ENCODE assay signal across 9 cellular contexts in genomic region chr3:197305854-197306253, GRCh38. TPM values are rescaled to one million over a fixed set of nuclear protein-coding genes. Genes with fewer than 3 reads are reported as not detected.
DNase-seq lines count a peak whose midpoint lies in the region; ATAC-seq, FAIRE-seq and TF ChIP-seq lines count a peak whose summit lies in the region.
"Had no signal": no experiment of that assay in that cellular context is flagged by ENCODE, and none has a peak within 500 bp of the region (broad histone marks: within the 10 kb centered on the region; RNA-seq: fewer than 3 reads in every experiment).

No MANE protein-coding gene starts in this region.

- no peaks in the 10 kb centered on the region for H3K27me3 ChIP-seq in Karpas-422 (ENCODE audit: low read length)
- H3K27me3 ChIP-seq in keratinocyte (ENCODE audit: control insufficient read depth, extremely low read depth, insufficient read depth, low read length) = no peaks in the 10 kb centered on the region
- H3K27me3 ChIP-seq in sigmoid colon = no peaks in the 10 kb centered on the region
- no peaks in the 10 kb centered on the region for H3K27me3 ChIP-seq in uterus

- in situ Hi-C loops in GM13977 (cut with MboI; ENCODE audit: low pct_unique_long_range_greater_than_20kb, low sequenced_read_pairs, unreplicated experiment) = no loop called here

- no peaks in the 10 kb centered on the region for H3K9me1 ChIP-seq in keratinocyte (ENCODE audit: control insufficient read depth, extremely low read depth, insufficient read depth, low read length)

- peak; percentile 56 for DNase-seq in GM13977 (ENCODE audit: low spot score)
- DNase-seq in Karpas-422 = peak; percentile 50
- no peak for DNase-seq in keratinocyte (ENCODE audit: low read depth, low spot score)
- no peak for DNase-seq in SK-N-DZ (ENCODE audit: low spot score)
- no peak for DNase-seq in sigmoid colon
- DNase-seq in uterus = no peak
- DNase-seq in AG20443 (ENCODE audit: low spot score) = no peak

- H3K36me3 ChIP-seq in Karpas-422 (ENCODE audit: insufficient read depth, low read length) (no peaks in the 10 kb centered on the region), keratinocyte (ENCODE audit: control insufficient read depth in 2 of 2, extremely low read depth in 1 of 2, insufficient read depth in 2 of 2, low read length in 2 of 2) (no peaks in the 10 kb centered on the region), sigmoid colon (no peaks in the 10 kb centered on the region), uterus (no peaks in the 10 kb centered on the region)
- H3K36me3 ChIP-seq: neutrophil had no signal

- H3K4me1 ChIP-seq in Karpas-422 (ENCODE audit: low read length) (peaks cover 9% of the 10 kb centered on the region), keratinocyte (ENCODE audit: control insufficient read depth, extremely low read depth, insufficient read depth, low read length) (peaks cover 54% of the 10 kb centered on the region), sigmoid colon (no peaks in the 10 kb centered on the region), uterus (peaks cover 0 to 4% of the 10 kb centered on the region in 2 donors)

- no peaks in the 10 kb centered on the region for H3K9me2 ChIP-seq in Karpas-422 (replicated peaks; ENCODE audit: insufficient read depth, low read length)

- H3K4me3 ChIP-seq in Karpas-422 (ENCODE audit: low read length) (no peak overlapping the region), keratinocyte (ENCODE audit: control insufficient read depth in 2 of 3, extremely low read depth in 1 of 3, insufficient read depth in 2 of 3, low read depth in 1 of 3, low read length in 3 of 3) (peak overlapping the region in 2 of 3 experiments; percentile 9 to 43), sigmoid colon (no peak overlapping the region), uterus (no peak overlapping the region)

- no peak overlapping the region for H2AFZ ChIP-seq in Karpas-422 (ENCODE audit: low read length)
- peak overlapping the region; percentile 67 for H2AFZ ChIP-seq in keratinocyte (ENCODE audit: control insufficient read depth, low read length)

- H3K4me2 ChIP-seq in Karpas-422 (ENCODE audit: low read depth, low read length, poor library complexity, severe bottlenecking) (no peak overlapping the region), keratinocyte (ENCODE audit: control insufficient read depth, extremely low read depth, insufficient read depth, low read depth, low read length) (peak overlapping the region; percentile 87)

- no peak overlapping the region for H3K27ac ChIP-seq in Karpas-422 (ENCODE audit: low read length)
- H3K27ac ChIP-seq in keratinocyte (ENCODE audit: control insufficient read depth, insufficient read depth, low read length) = peak overlapping the region; percentile 65
- no peak overlapping the region for H3K27ac ChIP-seq in sigmoid colon
- no peak overlapping the region for H3K27ac ChIP-seq in uterus
- H3K27ac ChIP-seq: neutrophil had no signal

- H4K20me1 ChIP-seq in Karpas-422 (ENCODE audit: insufficient read depth, low read depth, low read length) (no peaks in the 10 kb centered on the region), keratinocyte (ENCODE audit: control insufficient read depth, extremely low read depth, insufficient read depth, low read length) (no peaks in the 10 kb centered on the region)

- no peak for TF ChIP-seq EP300 in sigmoid colon (IDR thresholded peaks at IDR 0.05)

- TF ChIP-seq CTCF in GM13977 (IDR thresholded peaks at IDR 0.05; ENCODE audit: extremely low read depth, insufficient read depth, missing control alignments) (no peak), keratinocyte (optimal IDR thresholded peaks at IDR 0.05 in 1 of 3, IDR thresholded peaks at IDR 0.05 in 1 of 3, conservative IDR thresholded peaks at IDR 0.05 in 1 of 3; ENCODE audit: extremely low read depth in 1 of 3, insufficient read depth in 2 of 3, low read length in 3 of 3) (no peak), sigmoid colon (IDR thresholded peaks at IDR 0.05) (no peak), uterus (IDR thresholded peaks at IDR 0.05) (no peak)

- H3K79me2 ChIP-seq in Karpas-422 (ENCODE audit: low read length) (no peaks in the 10 kb centered on the region), keratinocyte (ENCODE audit: control insufficient read depth, insufficient read depth, low read length) (no peaks in the 10 kb centered on the region)

- no peak for FAIRE-seq in keratinocyte (lab: Jason Lieb, UNC)

- H3K9ac ChIP-seq in Karpas-422 (ENCODE audit: low read length) = no peak overlapping the region
- no peak overlapping the region for H3K9ac ChIP-seq in keratinocyte (ENCODE audit: control insufficient read depth, extremely low read depth, insufficient read depth, low read length)

- H3K9me3 ChIP-seq in Karpas-422 (ENCODE audit: low read length) (no peaks in the 10 kb centered on the region), keratinocyte (ENCODE audit: control insufficient read depth, low read depth, low read length) (no peaks in the 10 kb centered on the region), sigmoid colon (no peaks in the 10 kb centered on the region), uterus (no peaks in the 10 kb centered on the region)
- H3K9me3 ChIP-seq: neutrophil had no signal

- TF ChIP-seq POLR2A in sigmoid colon (IDR thresholded peaks at IDR 0.05) (no peak), uterus (IDR thresholded peaks at IDR 0.05) (no peak)

- peak; percentile 87 for ATAC-seq in GM21576 (IDR thresholded peaks at IDR 0.05; ENCODE audit: unreplicated experiment)

- intact Hi-C loops in sigmoid colon (cut with DNase I) = no loop called here
- intact Hi-C loops in uterus (cut with DNase I; ENCODE audit: low total_unique reads) = no loop called here

- dilution Hi-C loops in keratinocyte (cut with MboI; ENCODE audit: extremely low pct_ligation_motif_present, low sequenced_read_pairs) = loop anchor here (25.0 kb wide), 1 partner anchor 181 kb away; no protein-coding TSS in a partner anchor

- WGBS in sigmoid colon, 2 donors = 53 to 71% methylated on average over 1 of the region's 1 CpG

RNA-seq across cellular contexts. Expression of gene DLG1, which starts 7.4 kb away (rescaled TPM):
- total RNA-seq in Karpas-422 (2014; rRNA removed; shearing (Covaris generic); ENCODE audit: low replicate concordance) = 86.5 and 92.6 TPM in 2 replicates
- polyA plus RNA-seq in keratinocyte = 103 to 139 TPM (median 129 TPM) in 3 replicates
- polyA plus RNA-seq in keratinocyte (2011; ENCODE audit: low read depth) = 76.2 TPM
- 71.7 and 167 TPM in 2 replicates for polyA plus RNA-seq in keratinocyte (2011; cell fraction: cytosol; rRNA removed)
- 219 and 249 TPM in 2 replicates for polyA plus RNA-seq in keratinocyte (2011; cell fraction: nucleus; rRNA removed)
- 65.5 and 113 TPM in 2 replicates for polyA plus RNA-seq in keratinocyte (2012; ENCODE audit: low replicate concordance)
- 95.2 to 298 TPM (median 184 TPM) in 3 replicates for polyA minus RNA-seq in keratinocyte
- 84.0 TPM for polyA minus RNA-seq in keratinocyte (2011; cell fraction: cytosol; rRNA and poly(A)+ RNA removed)
- 330 and 756 TPM in 2 replicates for polyA minus RNA-seq in keratinocyte (2011; cell fraction: nucleus; rRNA and poly(A)+ RNA removed)
- 20.7 and 29.1 TPM in 2 replicates for polyA plus RNA-seq in SK-N-DZ (2014; cell fraction: cytosol; rRNA removed)
- polyA plus RNA-seq in SK-N-DZ (2014; cell fraction: nucleus; rRNA removed) = 73.4 and 184 TPM in 2 replicates
- total RNA-seq in sigmoid colon = 10 to 100 TPM; 62.6 to 71.0 (median 66.9) TPM
- polyA plus RNA-seq in sigmoid colon = 10 to 100 TPM; 30.6 to 83.7 (median 31.9) TPM
- total RNA-seq in uterus = 100 to 1,000 TPM in 2 of 4 donors, 10 to 100 TPM in 2; 24.1 to 139 (median 82.9) TPM

Comparison
In these comparisons a context has a peak if more than half of its experiments do, and no peak if none do; other contexts are left out.
1. DNase-seq: peak in GM13977 (single experiment) and Karpas-422 (single experiment); none in keratinocyte (single experiment), SK-N-DZ (single experiment), sigmoid colon (single experiment), uterus (0 of 2) and AG20443 (single experiment).
2. H3K4me3 ChIP-seq: peak in keratinocyte (2 of 3); none in Karpas-422 (single experiment), sigmoid colon (0 of 4) and uterus (0 of 2).